ENCODE assay signal across 8 cellular contexts in the genomic region with DNA sequence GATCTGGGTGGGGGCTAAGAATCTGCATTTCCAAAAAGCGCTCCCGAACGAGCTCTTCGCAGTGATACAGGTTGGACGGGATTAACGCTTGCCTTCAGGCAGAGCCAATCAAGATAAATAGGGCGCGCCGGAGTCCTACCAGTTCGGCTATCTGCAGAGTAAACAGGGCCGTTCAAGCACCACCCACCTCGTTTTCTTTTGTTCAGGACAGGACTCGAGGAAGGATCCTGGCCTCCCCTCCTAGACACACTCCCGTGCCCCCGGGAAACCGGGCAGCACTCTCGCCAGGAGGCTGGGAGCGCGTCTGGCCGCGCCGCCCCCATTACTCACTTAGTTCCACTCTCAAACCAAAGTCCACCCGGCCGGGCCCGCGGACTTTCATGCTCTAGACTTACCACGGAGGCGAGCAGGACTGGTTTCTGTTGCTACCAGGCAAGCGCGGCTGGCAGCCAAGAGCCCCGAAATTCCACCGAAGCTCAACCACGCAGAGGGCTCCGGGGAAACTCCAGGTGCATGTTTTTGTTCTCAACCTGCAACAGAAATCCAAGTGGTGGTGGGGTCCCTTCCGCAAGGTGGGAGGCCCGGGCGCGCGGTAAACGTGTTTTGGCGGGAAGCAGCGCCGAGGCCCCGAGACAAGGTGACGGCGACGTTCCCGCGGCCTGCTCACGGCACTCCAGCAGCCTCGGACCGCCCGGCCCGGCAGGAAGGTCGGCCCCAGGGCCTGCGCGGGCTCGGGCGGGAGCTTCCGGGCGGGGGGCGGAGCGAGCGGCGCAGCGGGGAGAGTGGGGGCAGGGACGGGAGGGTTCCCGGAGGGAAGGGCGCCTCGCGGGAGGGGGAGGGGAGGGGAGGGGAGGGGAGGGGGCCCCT. TPM values are rescaled to one million over a fixed set of nuclear protein-coding genes. Genes with fewer than 3 reads are reported as not detected.
DNase-seq lines count a peak whose midpoint lies in the region; ATAC-seq and TF ChIP-seq lines count a peak whose summit lies in the region.

No MANE protein-coding gene starts in this region.

- H3F3A ChIP-seq in SU-DHL-6 (ENCODE audit: insufficient read depth), result peaks cover 62% of the 10 kb centered on the region

- peak overlapping the region; percentile 59 for H2BK5ac ChIP-seq in IMR-90 (ENCODE audit: low read depth, low read length, poor library complexity, severe bottlenecking)

- dilution Hi-C loops in IMR-90 (cut with HindIII; ENCODE audit: low sequenced_read_pairs, unreplicated experiment), result no loop called here

- DNase-seq in DMS153 treated with DMSO at 0.1 percent for 48 hours (lab: John Stamatoyannopoulos, UW; ENCODE audit: unreplicated experiment) (peak; percentile 32), IMR-90 (peak; percentile 58), heart right ventricle (peak; percentile 86), uterus (peak; percentile 73 to 76)

- no peak overlapping the region for H2BK15ac ChIP-seq in IMR-90 (ENCODE audit: low read depth, low read length)

- peak overlapping the region in 1 of 2 experiments; percentile 66; a peak in 2 of 4 replicates for H4K8ac ChIP-seq in IMR-90 (ENCODE audit: low read depth in 2 of 2, low read length in 2 of 2)

- H3K36me3 ChIP-seq in IMR-90 (ENCODE audit: control insufficient read depth, insufficient read depth, low read length) (peaks cover 24% of the 10 kb centered on the region), SU-DHL-6 (ENCODE audit: low read length) (peaks cover 49% of the 10 kb centered on the region), heart right ventricle (peaks cover 0 to 72% (median 30%) of the 10 kb centered on the region in 9 donors), parathyroid adenoma (ENCODE audit: control insufficient read depth, insufficient read depth, low read length) (no peaks in the 10 kb centered on the region), uterus (no peaks in the 10 kb centered on the region)

- in situ Hi-C loops in IMR-90 (cut with MboI; ENCODE audit: low sequenced_read_pairs), result no loop called here

- peaks cover 84% of the 10 kb centered on the region for H4K20me1 ChIP-seq in IMR-90 (ENCODE audit: insufficient read depth, low read length)
- peaks cover 42% of the 10 kb centered on the region for H4K20me1 ChIP-seq in SU-DHL-6 (ENCODE audit: low read depth, low read length)

- intact Hi-C loops in IMR-90 (cut with micrococcal nuclease), result loop anchor here (2.0 kb wide), 1 partner anchor 41 kb away; a partner anchor contains a TSS
- intact Hi-C loops in heart right ventricle (cut with DNase I), result loop anchor here in 4 of 10 donors (2.0 to 5.0 kb wide), 3 partner anchors 25 to 41 kb away; a partner anchor contains a TSS
- intact Hi-C loops in uterus (cut with DNase I; ENCODE audit: low total_unique reads), result no loop called here

- no peak for TF ChIP-seq RAD21 in IMR-90 (IDR thresholded peaks at IDR 0.05; ENCODE audit: low read length)

- peaks cover 13% of the 10 kb centered on the region for H3K9me1 ChIP-seq in IMR-90 (ENCODE audit: insufficient read depth, low read length)

- no peak for TF ChIP-seq CTCF in IMR-90 (conservative IDR thresholded peaks at IDR 0.05; ENCODE audit: low read depth, low read length)
- TF ChIP-seq CTCF in SU-DHL-6 (IDR thresholded peaks at IDR 0.05; ENCODE audit: insufficient read depth, low read length, poor library complexity, severe bottlenecking), result no peak
- TF ChIP-seq CTCF in heart right ventricle (IDR thresholded peaks at IDR 0.05), result no peak
- no peak for TF ChIP-seq CTCF in parathyroid adenoma (IDR thresholded peaks at IDR 0.05)
- no peak for TF ChIP-seq CTCF in uterus (IDR thresholded peaks at IDR 0.05)

- H3K23ac ChIP-seq in IMR-90 (ENCODE audit: low read depth, low read length), result peak overlapping the region; percentile 28; the same call in 1 of the 2 replicates

- peak overlapping the region; percentile 88 for H3K4me3 ChIP-seq in IMR-90 (ENCODE audit: insufficient read depth, low read depth, low read length)
- H3K4me3 ChIP-seq in SU-DHL-6 (ENCODE audit: insufficient read depth, low read length, poor library complexity, severe bottlenecking), result peak overlapping the region; percentile 93
- peak overlapping the region; percentile 48 to 85 (median 74) for H3K4me3 ChIP-seq in heart right ventricle
- peak overlapping the region; percentile 79 for H3K4me3 ChIP-seq in parathyroid adenoma (ENCODE audit: low read depth, low read length)
- H3K4me3 ChIP-seq in uterus, result peak overlapping the region; percentile 46 to 82

- TF ChIP-seq POLR2A in IMR-90 (IDR thresholded peaks at IDR 0.05; ENCODE audit: low read depth, low read length) (peak; percentile 60), uterus (IDR thresholded peaks at IDR 0.05) (peak in 1 of 2 donors; percentile 7)

- H4K5ac ChIP-seq in IMR-90 (ENCODE audit: low read depth, low read length), result peak overlapping the region; percentile 30; the same call in 1 of the 2 replicates

- H2AK5ac ChIP-seq in IMR-90 (ENCODE audit: low read depth, low read length), result peak overlapping the region; percentile 53; the same call in 1 of the 2 replicates

- H3K4ac ChIP-seq in IMR-90 (ENCODE audit: low read depth, low read length), result peak overlapping the region; percentile 85

- H3K79me2 ChIP-seq in SU-DHL-6 (ENCODE audit: insufficient read depth, low read length), result peaks cover 97% of the 10 kb centered on the region
- H3K79me2 ChIP-seq in parathyroid adenoma, result peaks cover 71% of the 10 kb centered on the region

- 1% methylated on average over 24 of the region's 71 CpGs; no CpG with 5 or more reads in 1 of the 2 experiments for WGBS in IMR-90 (ENCODE audit: extremely low coverage in 2 of 2, insufficient read length in 1 of 2), 2 experiments
- 2 to 11% (median 8%) methylated on average over 57 to 71 of the region's 71 CpGs for WGBS in adipose tissue, 3 donors
- 1 to 3% methylated on average over 65 to 70 of the region's 71 CpGs for WGBS in heart right ventricle, 2 donors

- H3K27me3 ChIP-seq in IMR-90 (ENCODE audit: control insufficient read depth, insufficient read depth, low read length), result no peaks in the 10 kb centered on the region
- H3K27me3 ChIP-seq in SU-DHL-6 (ENCODE audit: low read length), result no peaks in the 10 kb centered on the region
- H3K27me3 ChIP-seq in heart right ventricle, result no peaks in the 10 kb centered on the region
- H3K27me3 ChIP-seq in parathyroid adenoma (ENCODE audit: control insufficient read depth, insufficient read depth, low read length), result no peaks in the 10 kb centered on the region
- H3K27me3 ChIP-seq in uterus, result no peaks in the 10 kb centered on the region

- POLR2A ChIA-PET in IMR-90 (lab: Charles Lee; ENCODE audit: unreplicated experiment), result no interaction called here

- H3K14ac ChIP-seq in IMR-90 (replicated peaks; ENCODE audit: low read depth, low read length), result peak overlapping the region; percentile 88

- H3K9ac ChIP-seq in IMR-90 (ENCODE audit: low read depth, low read length), result peak overlapping the region; percentile 84
- peak overlapping the region; percentile 99 for H3K9ac ChIP-seq in SU-DHL-6 (ENCODE audit: low read length)
- peak overlapping the region; percentile 50 for H3K9ac ChIP-seq in parathyroid adenoma

- H2BK120ac ChIP-seq in IMR-90 (ENCODE audit: low read depth, low read length), result no peak overlapping the region

- H3K9me2 ChIP-seq in SU-DHL-6 (replicated peaks; ENCODE audit: insufficient read depth, low read length), result no peaks in the 10 kb centered on the region

- no peak overlapping the region; the same call in 1 of the 2 replicates for H3K18ac ChIP-seq in IMR-90 (ENCODE audit: low read depth, low read length)

- ATAC-seq in GM21619 (IDR thresholded peaks at IDR 0.05; ENCODE audit: unreplicated experiment) (peak; percentile 49), IMR-90 (ENCODE audit: low read depth) (peak; percentile 88), heart right ventricle (peak; percentile 91 to 97 (median 94))

- CTCF ChIA-PET in IMR-90 (lab: Yijun Ruan, JAX), result no interaction called here

- H2BK20ac ChIP-seq in IMR-90 (ENCODE audit: low read depth, low read length), result no peak overlapping the region

- H3K9me3 ChIP-seq in IMR-90 (ENCODE audit: control insufficient read depth, insufficient read depth, low read length), result no peaks in the 10 kb centered on the region
- no peaks in the 10 kb centered on the region for H3K9me3 ChIP-seq in SU-DHL-6 (ENCODE audit: insufficient read depth, low read length)
- H3K9me3 ChIP-seq in heart right ventricle, result no peaks in the 10 kb centered on the region
- H3K9me3 ChIP-seq in parathyroid adenoma (ENCODE audit: control insufficient read depth, low read length), result no peaks in the 10 kb centered on the region
- no peaks in the 10 kb centered on the region for H3K9me3 ChIP-seq in uterus

- peaks cover 12 to 55% of the 10 kb centered on the region in 2 experiments for H3K79me1 ChIP-seq in IMR-90 (ENCODE audit: low read depth in 1 of 2, low read length in 2 of 2)

- BruUV-seq in IMR-90 (replicated peaks; lab: Mats Ljungman, UMichigan), result no TSS peak

- peak overlapping the region; percentile 97 for H2AK9ac ChIP-seq in IMR-90 (replicated peaks; ENCODE audit: low read depth, low read length, poor library complexity)

- H2AFZ ChIP-seq in IMR-90 (replicated peaks; ENCODE audit: low read length, poor library complexity) (peak overlapping the region; percentile 89), SU-DHL-6 (ENCODE audit: low read depth, low read length, severe bottlenecking) (no peak overlapping the region), parathyroid adenoma (peak overlapping the region; percentile 78)

- peak overlapping the region; percentile 94 for H3K27ac ChIP-seq in IMR-90 (ENCODE audit: insufficient read depth, low read length)
- H3K27ac ChIP-seq in SU-DHL-6 (ENCODE audit: low read depth, low read length), result peak overlapping the region; percentile 90
- H3K27ac ChIP-seq in adipose tissue (ENCODE audit: low read depth, low read length), result peak overlapping the region; percentile 96
- peak overlapping the region; percentile 94 to 99 (median 98) for H3K27ac ChIP-seq in heart right ventricle
- H3K27ac ChIP-seq in parathyroid adenoma, result peak overlapping the region; percentile 94
- H3K27ac ChIP-seq in uterus, result peak overlapping the region; percentile 95 to 99

- H3K4me1 ChIP-seq in IMR-90 (ENCODE audit: control insufficient read depth, insufficient read depth, low read length) (peaks cover 11% of the 10 kb centered on the region), heart right ventricle (peaks cover 9 to 84% (median 54%) of the 10 kb centered on the region in 9 donors), parathyroid adenoma (peaks cover 5% of the 10 kb centered on the region), uterus (peaks cover 9 to 12% of the 10 kb centered on the region in 2 donors)

- peak overlapping the region; percentile 64 for H4K91ac ChIP-seq in IMR-90 (ENCODE audit: insufficient read depth, low read depth, low read length)

- peak overlapping the region; percentile 74 for H3K56ac ChIP-seq in IMR-90 (ENCODE audit: extremely low read depth, insufficient read depth, low read length)

- H3K4me2 ChIP-seq in IMR-90 (ENCODE audit: low read depth, low read length) (peak overlapping the region; percentile 87), SU-DHL-6 (ENCODE audit: low read depth, low read length, poor library complexity, severe bottlenecking) (peak overlapping the region; percentile 78), parathyroid adenoma (ENCODE audit: low read length) (peak overlapping the region; percentile 95)

RNA-seq across cellular contexts. Expression of a gene that starts 12.7 kb away (rescaled TPM):
- 207 and 276 TPM in 2 replicates for total RNA-seq in IMR-90 (2012; rRNA removed)
- polyA plus RNA-seq in IMR-90 (2012; rRNA removed), result 147 and 169 TPM in 2 replicates
- 75.0 and 90.4 TPM in 2 replicates for polyA plus RNA-seq in IMR-90 (2012; cell fraction: cytosol; rRNA removed)
- 58.9 and 93.6 TPM in 2 replicates for polyA plus RNA-seq in IMR-90 (2012; cell fraction: nucleus; rRNA removed; ENCODE audit: low replicate concordance)
- polyA plus RNA-seq in adipose tissue, result 100 to 1,000 TPM in 2 of 3 donors, 10 to 100 TPM in 1; 90.0 to 174 (median 103) TPM
- total RNA-seq in heart right ventricle, result 100 to 1,000 TPM in 2 of 10 donors, 10 to 100 TPM in 8; 54.7 to 113 (median 75.2) TPM
- polyA plus RNA-seq in heart right ventricle, result 10 to 100 TPM; 26.4 to 77.5 TPM
- total RNA-seq in uterus, result 100 to 1,000 TPM in 2 of 4 donors, 10 to 100 TPM in 2; 86.2 to 211 (median 142) TPM

RNA-seq across cellular contexts. Expression of a gene that starts 24.9 kb away (rescaled TPM):
- total RNA-seq in IMR-90 (2012; rRNA removed) (not detected in 2 replicates), heart right ventricle (1 to 10 TPM in 1 of 10 donors, under 1 TPM in 1, not detected in 8; 0.42 to 1.5 TPM), uterus (not detected)
- polyA plus RNA-seq in IMR-90 (2012; rRNA removed) (not detected in 2 replicates), adipose tissue (under 1 TPM in 2 of 3 donors, not detected in 1; 0.15 to 0.77 TPM), heart right ventricle (not detected)
- not detected in 2 replicates for polyA plus RNA-seq in IMR-90 (2012; cell fraction: cytosol; rRNA removed)
- polyA plus RNA-seq in IMR-90 (2012; cell fraction: nucleus; rRNA removed; ENCODE audit: low replicate concordance), result not detected in 2 replicates

RNA-seq across cellular contexts. Expression of a gene that starts 40.6 kb away (rescaled TPM):
- total RNA-seq in IMR-90 (2012; rRNA removed) (2.5 and 2.7 TPM in 2 replicates), heart right ventricle (1 to 10 TPM; 1.6 to 4.2 (median 2.4) TPM), uterus (10 to 100 TPM; 15.0 to 22.8 (median 17.8) TPM)
- polyA plus RNA-seq in IMR-90 (2012; rRNA removed) (1.7 TPM in 2 replicates), adipose tissue (1 to 10 TPM; 4.2 to 4.8 (median 4.4) TPM), heart right ventricle (1 to 10 TPM; 3.3 to 4.3 TPM)
- 1.0 and 2.7 TPM in 2 replicates for polyA plus RNA-seq in IMR-90 (2012; cell fraction: cytosol; rRNA removed)
- polyA plus RNA-seq in IMR-90 (2012; cell fraction: nucleus; rRNA removed; ENCODE audit: low replicate concordance), result 0.98 and 2.6 TPM in 2 replicates

Comparison
In these comparisons a context has a peak if more than half of its experiments do, and no peak if none do; other contexts are left out.
1. Peak in every context shown above with its lines: DNase-seq, ATAC-seq, H3K4me3 ChIP-seq and H3K27ac ChIP-seq.
2. DNase-seq: peak in every context shown above with its lines; median percentile 86 in heart right ventricle; 74 in uterus; 58 in IMR-90; 32 in DMS153 treated with DMSO at 0.1 percent for 48 hours.